ENCODE assay signal across 7 cellular contexts in the genomic region with DNA sequence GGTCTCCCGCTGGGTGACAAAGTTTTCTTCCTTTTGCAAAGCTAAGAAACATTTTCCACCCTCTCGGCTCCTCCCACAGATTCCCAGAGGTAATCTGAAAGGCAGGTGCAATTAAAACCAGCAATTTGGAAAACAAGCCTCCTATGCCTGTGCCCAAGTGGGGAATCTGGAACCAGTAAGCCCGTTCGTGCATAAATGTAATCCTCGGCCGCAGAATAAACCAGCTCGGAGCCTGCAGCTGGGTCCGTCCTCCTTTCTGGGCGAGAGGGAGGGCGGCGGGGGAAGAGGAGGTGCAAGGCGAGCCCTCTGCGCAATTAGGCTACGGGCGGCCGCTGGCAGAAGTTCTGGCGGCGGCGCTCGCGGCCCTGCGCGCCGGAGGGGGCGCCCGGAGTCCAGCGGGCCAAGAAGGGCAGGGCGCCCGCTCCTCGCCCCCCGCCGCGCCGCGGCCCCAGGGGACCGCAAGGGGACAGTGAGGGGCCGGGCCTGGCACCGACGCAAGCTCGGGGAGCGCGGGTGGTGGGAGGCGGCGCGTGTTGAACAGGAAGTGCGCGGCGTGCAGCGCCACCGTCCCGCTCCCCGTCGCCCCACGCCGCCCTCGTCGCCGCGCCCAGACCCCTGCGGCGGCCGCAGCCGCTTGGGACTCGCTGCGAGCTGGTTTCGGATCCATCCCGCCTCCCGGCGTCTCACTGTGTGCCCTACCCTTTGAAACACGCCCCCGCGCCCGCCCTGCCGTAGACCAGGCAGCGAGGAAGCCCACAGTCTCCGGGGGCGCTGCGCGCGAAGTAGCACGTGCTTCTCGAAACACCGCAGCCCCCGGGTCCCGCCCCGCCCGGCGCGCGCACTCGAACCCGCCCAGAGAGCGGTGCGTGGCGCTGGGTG. TPM values are rescaled to one million over a fixed set of nuclear protein-coding genes. Genes with fewer than 3 reads are reported as not detected.
A peak's percentile ranks its signal among the peaks of the same experiment; 100 is the strongest.
DNase-seq lines count a peak whose midpoint lies in the region; ATAC-seq and TF ChIP-seq lines count a peak whose summit lies in the region.

A gene (minus strand): TSS at position 217 of the 879 bp plus-strand sequence. CDS start 495 bp downstream, outside the sequence.

- no peak for TF ChIP-seq CTCF in epithelial cell of esophagus (IDR thresholded peaks at IDR 0.05; ENCODE audit: insufficient read depth, low read depth, low read length, missing control alignments)

- peak; percentile 65 for ATAC-seq in GM18511 (IDR thresholded peaks at IDR 0.05; ENCODE audit: unreplicated experiment)
- ATAC-seq in HG02981 (IDR thresholded peaks at IDR 0.05; ENCODE audit: unreplicated experiment) = peak; percentile 66

- H3K4me3 ChIP-seq in epithelial cell of esophagus (ENCODE audit: low read length) = peak within 1 kb of the TSS; percentile 55

- DNase-seq in NCI-H460 (ENCODE audit: extremely low read depth, low read depth) (no peak), activated T-cell treated with anti-CD3 and anti-CD28 coated beads for 1 hour (ENCODE audit: low read depth) (peak; percentile 66), epithelial cell of esophagus (ENCODE audit: low read depth) (peak; percentile 39), myocyte (ENCODE audit: low read depth) (peak; percentile 42)
- DNase-seq in stimulated activated CD8-positive, alpha-beta memory T cell treated with anti-CD3 and anti-CD28 coated beads, Interleukin-7, amount 100 ng/mL, for 1 hour (ENCODE audit: low read depth in 2 of 2) = peak; percentile 41 to 49

RNA-seq across cellular contexts. Expression of the gene that starts here (rescaled TPM):
- total RNA-seq in NCI-H460 (2014; rRNA removed; shearing (Covaris generic)) = 18.9 and 22.1 TPM in 2 replicates
- polyA plus RNA-seq in NCI-H460 (2014; cell fraction: nucleus; rRNA removed) = 20.1 and 38.2 TPM in 2 replicates
- total RNA-seq in myocyte = 13.5 and 22.6 TPM in 2 replicates
- 23.0 TPM for polyA plus RNA-seq in myocyte (2012)
